ENCODE assay signal across 8 cellular contexts in the genomic region with DNA sequence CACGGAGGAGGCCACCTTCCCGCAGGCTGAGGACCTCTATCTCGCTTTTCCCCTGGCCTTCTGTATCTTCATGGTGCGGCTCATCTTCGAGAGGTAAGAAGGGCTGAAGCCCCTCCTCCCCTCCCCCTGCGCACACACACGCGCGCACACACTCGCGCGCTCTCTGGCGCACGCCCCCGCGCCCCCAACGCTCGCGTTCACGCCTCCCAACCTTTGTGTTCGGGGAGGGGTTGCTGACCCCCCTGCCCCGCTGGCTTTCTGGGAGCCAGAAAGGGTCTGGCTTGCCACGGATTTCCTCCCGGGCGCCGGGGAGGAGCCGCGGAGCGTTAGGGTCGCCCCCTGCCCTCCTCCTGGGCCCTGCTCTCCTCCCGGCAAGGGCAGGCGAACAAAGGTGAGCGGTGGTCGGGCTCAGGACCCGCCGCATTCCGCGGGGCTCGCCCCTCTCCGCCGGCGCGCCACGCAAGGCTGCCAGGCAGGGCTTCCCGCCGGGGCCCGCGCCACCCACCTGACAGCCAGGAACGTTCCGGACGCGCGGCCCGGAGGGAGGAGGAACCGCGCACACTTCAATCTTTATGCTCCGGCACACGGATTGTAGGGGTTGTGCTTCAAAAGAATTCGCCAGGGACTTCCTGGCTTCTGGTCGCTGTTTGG. TPM values are rescaled to one million over a fixed set of nuclear protein-coding genes. Genes with fewer than 3 reads are reported as not detected.
A peak's percentile ranks its signal among the peaks of the same experiment; 100 is the strongest.
DNase-seq lines count a peak whose midpoint lies in the region; ATAC-seq and TF ChIP-seq lines count a peak whose summit lies in the region.

No MANE protein-coding gene starts in this region.

- peak overlapping the region; percentile 55 for H3K27ac Mint-ChIP-seq in activated CD8-positive, alpha-beta memory T cell treated with anti-CD3 and anti-CD28 coated beads, Interleukin-2, amount 10 ng/mL, durations not matched to agents 7 days and 5 days
- H3K27ac Mint-ChIP-seq in natural killer cell treated with Interleukin-12 subunit alpha and Interleukin-12 subunit beta and Interleukin-15 and Interleukin-18, amount 100 ng/mL, for 72 hours: peak overlapping the region; percentile 60 to 72

- peaks cover 13% of the 10 kb centered on the region for H3K4me1 Mint-ChIP-seq in activated CD8-positive, alpha-beta memory T cell treated with anti-CD3 and anti-CD28 coated beads, Interleukin-2, amount 10 ng/mL, durations not matched to agents 7 days and 5 days
- H3K4me1 Mint-ChIP-seq in natural killer cell treated with Interleukin-12 subunit alpha and Interleukin-12 subunit beta and Interleukin-15 and Interleukin-18, amount 100 ng/mL, for 72 hours (ENCODE audit: low read depth in 2 of 2): peaks cover 20 to 32% of the 10 kb centered on the region in 2 donors

- TF ChIP-seq CTCF in fibroblast of mammary gland (conservative IDR thresholded peaks at IDR 0.05; ENCODE audit: control insufficient read depth, insufficient read depth, low read depth, low read length) (no peak), upper lobe of right lung (IDR thresholded peaks at IDR 0.05) (no peak)

- H3K4me3 ChIP-seq in fibroblast of mammary gland (ENCODE audit: control insufficient read depth, low read depth, low read length) (peak overlapping the region; percentile 94), upper lobe of right lung (peak overlapping the region; percentile 93)

- CTCF ChIA-PET in activated CD8-positive, alpha-beta memory T cell treated with anti-CD3 and anti-CD28 coated beads, Interleukin-2, amount 10 ng/mL, durations not matched to agents 7 days and 5 days (lab: Charles Lee): interaction anchor here (0.8 kb wide), 1 partner anchor 34 kb away, joined by 3 read pairs; no protein-coding TSS in a partner anchor

- no peaks in the 10 kb centered on the region for H3K9me3 ChIP-seq in upper lobe of right lung

- peak; percentile 42 for DNase-seq in activated CD8-positive, alpha-beta memory T cell treated with anti-CD3 and anti-CD28 coated beads, Interleukin-2, amount 10 ng/mL, durations not matched to agents 7 days and 5 days
- DNase-seq in activated CD8-positive, alpha-beta memory T cell treated with anti-CD3 and anti-CD28 coated beads for 24 hours: no peak
- DNase-seq in NCI-H146 (lab: John Stamatoyannopoulos, UW) (peak; percentile 67), fibroblast of mammary gland (ENCODE audit: low read depth) (peak; percentile 24), upper lobe of right lung (peak; percentile 76)
- peak; percentile 74 for DNase-seq in activated CD8-positive, alpha-beta memory T cell treated with anti-CD3 and anti-CD28 coated beads, Interleukin-2, amount 50 U/mL, for 48 hours
- DNase-seq in natural killer cell treated with Interleukin-12 subunit alpha and Interleukin-12 subunit beta and Interleukin-15 and Interleukin-18, amount 100 ng/mL, for 72 hours (ENCODE audit: low spot score): peak; percentile 62

- H3K27me3 ChIP-seq in upper lobe of right lung: no peaks in the 10 kb centered on the region

- peak overlapping the region; percentile 59 for H3K27ac ChIP-seq in upper lobe of right lung

- no peaks in the 10 kb centered on the region for H3K9me3 Mint-ChIP-seq in activated CD8-positive, alpha-beta memory T cell treated with anti-CD3 and anti-CD28 coated beads, Interleukin-2, amount 10 ng/mL, durations not matched to agents 7 days and 5 days (ENCODE audit: low read depth)
- no peaks in the 10 kb centered on the region for H3K9me3 Mint-ChIP-seq in natural killer cell treated with Interleukin-12 subunit alpha and Interleukin-12 subunit beta and Interleukin-15 and Interleukin-18, amount 100 ng/mL, for 72 hours

- peak; percentile 37 for ATAC-seq in activated CD8-positive, alpha-beta memory T cell treated with anti-CD3 and anti-CD28 coated beads, Interleukin-2, amount 10 ng/mL, durations not matched to agents 7 days and 5 days
- ATAC-seq in HG02610 (IDR thresholded peaks at IDR 0.05; ENCODE audit: unreplicated experiment) (peak; percentile 21), upper lobe of right lung (peak; percentile 50)
- ATAC-seq in natural killer cell treated with Interleukin-12 subunit alpha and Interleukin-12 subunit beta and Interleukin-15 and Interleukin-18, amount 100 ng/mL, for 72 hours: peak; percentile 26 to 52

- intact Hi-C loops in upper lobe of right lung (cut with DNase I): no loop called here

- peaks cover 7% of the 10 kb centered on the region for H3K4me1 ChIP-seq in upper lobe of right lung

- peak overlapping the region; percentile 71 for H3K4me3 Mint-ChIP-seq in activated CD8-positive, alpha-beta memory T cell treated with anti-CD3 and anti-CD28 coated beads, Interleukin-2, amount 10 ng/mL, durations not matched to agents 7 days and 5 days
- no peak overlapping the region for H3K4me3 Mint-ChIP-seq in natural killer cell treated with Interleukin-12 subunit alpha and Interleukin-12 subunit beta and Interleukin-15 and Interleukin-18, amount 100 ng/mL, for 72 hours

- H3K27me3 Mint-ChIP-seq in activated CD8-positive, alpha-beta memory T cell treated with anti-CD3 and anti-CD28 coated beads, Interleukin-2, amount 10 ng/mL, durations not matched to agents 7 days and 5 days: peaks cover 19% of the 10 kb centered on the region
- no peaks in the 10 kb centered on the region for H3K27me3 Mint-ChIP-seq in natural killer cell treated with Interleukin-12 subunit alpha and Interleukin-12 subunit beta and Interleukin-15 and Interleukin-18, amount 100 ng/mL, for 72 hours

- H3K36me3 Mint-ChIP-seq in activated CD8-positive, alpha-beta memory T cell treated with anti-CD3 and anti-CD28 coated beads, Interleukin-2, amount 10 ng/mL, durations not matched to agents 7 days and 5 days: no peaks in the 10 kb centered on the region
- no peaks in the 10 kb centered on the region for H3K36me3 Mint-ChIP-seq in natural killer cell treated with Interleukin-12 subunit alpha and Interleukin-12 subunit beta and Interleukin-15 and Interleukin-18, amount 100 ng/mL, for 72 hours

- no peaks in the 10 kb centered on the region for H3K36me3 ChIP-seq in upper lobe of right lung

RNA-seq across cellular contexts. Expression of a gene that starts 0.6 kb away (rescaled TPM):
- 10 to 100 TPM in 1 of 2 experiments, 1 to 10 TPM in 1; 5.0 to 12.7 TPM for total RNA-seq in activated CD8-positive, alpha-beta memory T cell treated with anti-CD3 and anti-CD28 coated beads, Interleukin-2, amount 10 ng/mL, durations not matched to agents 7 days and 5 days
- total RNA-seq in natural killer cell treated with Interleukin-12 subunit alpha and Interleukin-12 subunit beta and Interleukin-15 and Interleukin-18, amount 100 ng/mL, for 72 hours: 10 to 100 TPM; 17.8 to 19.5 TPM
- 17.8 TPM for total RNA-seq in upper lobe of right lung
